8 cellular contexts compared by ENCODE assay signal in genomic region chr15:90265271-90266060, GRCh38. TPM values are rescaled to one million over a fixed set of nuclear protein-coding genes. Genes with fewer than 3 reads are reported as not detected.
DNase-seq lines count a peak whose midpoint lies in the region; ATAC-seq and TF ChIP-seq lines count a peak whose summit lies in the region.

Gene NGRN (plus strand): TSS chr15:90265672. CDS start chr15:90265713, 41 bp downstream.

- no peaks in the 10 kb centered on the region for H3K27me3 Mint-ChIP-seq in activated naive CD4-positive, alpha-beta T cell treated with anti-CD3 and anti-CD28 coated beads, Interleukin-2, amount 50 U/mL, for 24 hours

- DNase-seq in GM10266 (ENCODE audit: extremely low spot score) = peak; percentile 90
- peak; percentile 82 for DNase-seq in NCI-H1092 treated with DMSO at 0.1 percent for 48 hours (lab: John Stamatoyannopoulos, UW)
- DNase-seq in glomerular endothelial cell (ENCODE audit: extremely low read depth, low read depth, low spot score) = peak; percentile 72
- DNase-seq in occipital lobe (lab: John Stamatoyannopoulos, UW) = peak; percentile 91
- DNase-seq in suprapubic skin (ENCODE audit: low spot score in 2 of 2) = peak; percentile 96

- no peaks in the 10 kb centered on the region for H3K27me3 ChIP-seq in suprapubic skin

- peak; percentile 51 to 77 for TF ChIP-seq POLR2A in suprapubic skin (IDR thresholded peaks at IDR 0.05)

- H3K4me1 Mint-ChIP-seq in activated naive CD4-positive, alpha-beta T cell treated with anti-CD3 and anti-CD28 coated beads, Interleukin-2, amount 50 U/mL, for 24 hours = peaks cover 42% of the 10 kb centered on the region

- peak within 1 kb of the TSS; percentile 92 for H3K4me3 Mint-ChIP-seq in activated naive CD4-positive, alpha-beta T cell treated with anti-CD3 and anti-CD28 coated beads, Interleukin-2, amount 50 U/mL, for 24 hours

- peak within 1 kb of the TSS; percentile 84 for H3K4me3 ChIP-seq in suprapubic skin

- H3K27ac Mint-ChIP-seq in activated naive CD4-positive, alpha-beta T cell treated with anti-CD3 and anti-CD28 coated beads, Interleukin-2, amount 50 U/mL, for 24 hours = peak within 1 kb of the TSS; percentile 99

- peaks cover 11% of the 10 kb centered on the region for H3K36me3 Mint-ChIP-seq in activated naive CD4-positive, alpha-beta T cell treated with anti-CD3 and anti-CD28 coated beads, Interleukin-2, amount 50 U/mL, for 24 hours

- WGBS in suprapubic skin = 0% methylated on average over 16 of the region's 59 CpGs

- peak; percentile 87 for ATAC-seq in HG02623 (IDR thresholded peaks at IDR 0.05; ENCODE audit: unreplicated experiment)
- peak; percentile 95 for ATAC-seq in SK-N-SH treated with all-trans-retinoic acid at 6 μM for 48 hours

- no peaks in the 10 kb centered on the region for H3K9me3 ChIP-seq in suprapubic skin

- peaks cover 9% of the 10 kb centered on the region for H3K36me3 ChIP-seq in suprapubic skin

- H3K9me3 Mint-ChIP-seq in activated naive CD4-positive, alpha-beta T cell treated with anti-CD3 and anti-CD28 coated beads, Interleukin-2, amount 50 U/mL, for 24 hours = no peaks in the 10 kb centered on the region

- H3K27ac ChIP-seq in suprapubic skin = peak within 1 kb of the TSS; percentile 99

- no peak for TF ChIP-seq EP300 in suprapubic skin (IDR thresholded peaks at IDR 0.05)

- TF ChIP-seq CTCF in GM10266 (IDR thresholded peaks at IDR 0.05; ENCODE audit: control insufficient read depth, insufficient read depth, low read depth, missing control alignments) (peak; percentile 6), suprapubic skin (IDR thresholded peaks at IDR 0.05) (no peak)

- peaks cover 58% of the 10 kb centered on the region for H3K4me1 ChIP-seq in suprapubic skin

TF ChIP-seq in SK-N-SH treated with all-trans-retinoic acid at 6 μM for 48 hours, 23 proteins besides CTCF, POLR2A, EP300 and RAD21:
- TF ChIP-seq TCF4 (CRISPR knock-in tag; IDR thresholded peaks at IDR 0.05; ENCODE audit: borderline replicate concordance) = 0 out of 2 replicates have a peak, but pooled peaks have one; percentile 5
- peak; percentile 56; the same call in 1 of the 2 replicates for TF ChIP-seq ZNF8 (CRISPR knock-in tag; IDR thresholded peaks at IDR 0.05)
- TF ChIP-seq PATZ1 (CRISPR knock-in tag; IDR thresholded peaks at IDR 0.05; ENCODE audit: borderline replicate concordance) = peak; percentile 48; the same call in 1 of the 2 replicates
- no peak for TF ChIP-seq CREB5 (CRISPR knock-in tag; IDR thresholded peaks at IDR 0.05; ENCODE audit: low read depth)
- TF ChIP-seq ZFP3 (CRISPR knock-in tag; IDR thresholded peaks at IDR 0.05) = 0 out of 2 replicates have a peak, but pooled peaks have one; percentile 20

RNA-seq across cellular contexts. Expression of gene NGRN, which starts in this region (rescaled TPM):
- total RNA-seq in glomerular endothelial cell (52.7 and 64.9 TPM in 2 replicates), occipital lobe (241 TPM), suprapubic skin (10 to 100 TPM; 49.2 to 71.3 (median 61.4) TPM)

Comparison
In these comparisons a context has a peak if more than half of its experiments do, and no peak if none do; other contexts are left out.
1. Peak in every context shown above with its lines: DNase-seq, ATAC-seq, H3K4me3 ChIP-seq and H3K27ac ChIP-seq.